ENCODE assay signal across 1 cellular context in genomic region chr11:103111400-103111799, GRCh38.
TF ChIP-seq lines count a peak whose summit lies in the region.

No MANE protein-coding gene starts in this region.

TF ChIP-seq in HEK293, 187 proteins besides CTCF, POLR2A, EP300 and RAD21 (continued from another document):
- TF ChIP-seq PRDM6 (tag by site-specific recombination; IDR thresholded peaks at IDR 0.05), result peak; percentile 3; the same call in 1 of the 2 replicates
- TF ChIP-seq ZNF174 (tag by site-specific recombination; IDR thresholded peaks at IDR 0.05), result no peak
- no peak for TF ChIP-seq ZNF311 (tag by site-specific recombination; IDR thresholded peaks at IDR 0.05; ENCODE audit: borderline replicate concordance)
- no peak for TF ChIP-seq ZSCAN18 (tag by site-specific recombination; IDR thresholded peaks at IDR 0.05)
- no peak for TF ChIP-seq ZNF776 (tag by site-specific recombination; IDR thresholded peaks at IDR 0.05; ENCODE audit: borderline replicate concordance)
- no peak for TF ChIP-seq ZNF664 (tag by site-specific recombination; IDR thresholded peaks at IDR 0.05)
- TF ChIP-seq ZNF274 (IDR thresholded peaks at IDR 0.05; ENCODE audit: low read length), result no peak
- no peak for TF ChIP-seq ZNF274 (tag by site-specific recombination; IDR thresholded peaks at IDR 0.05; ENCODE audit: borderline replicate concordance)
- 0 out of 2 replicates have a peak, but pooled peaks have one; percentile 24 for TF ChIP-seq TRIM28 (IDR thresholded peaks at IDR 0.05; ENCODE audit: borderline replicate concordance, low read length)
